Comparison of ENCODE assay signal across 1 cellular context in the genomic region with DNA sequence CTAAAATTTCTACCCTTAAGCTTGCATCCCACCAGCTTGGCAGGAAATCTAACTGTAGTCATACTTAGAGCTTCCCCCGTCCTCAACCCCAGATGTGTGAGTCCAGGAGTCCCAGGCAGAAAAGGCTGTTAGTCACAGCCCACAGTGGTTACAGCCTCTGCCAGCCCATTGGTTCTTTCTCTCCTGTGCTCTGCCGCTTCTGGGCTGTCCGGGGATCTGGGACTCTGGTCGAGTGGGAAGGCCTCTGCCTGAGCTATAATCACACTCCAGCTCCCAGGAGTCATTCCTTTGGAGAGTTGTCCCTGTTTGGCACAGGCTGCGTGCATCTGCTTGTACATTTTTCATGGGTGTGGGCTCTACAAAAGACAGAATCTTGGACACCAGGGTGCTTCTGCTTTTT.
TF ChIP-seq lines count a peak whose summit lies in the region.

No MANE protein-coding gene starts in this region.

TF ChIP-seq in IMR-90, 13 proteins besides CTCF, POLR2A, EP300 and RAD21 (continued from another document):
- TF ChIP-seq, protein P1, sequence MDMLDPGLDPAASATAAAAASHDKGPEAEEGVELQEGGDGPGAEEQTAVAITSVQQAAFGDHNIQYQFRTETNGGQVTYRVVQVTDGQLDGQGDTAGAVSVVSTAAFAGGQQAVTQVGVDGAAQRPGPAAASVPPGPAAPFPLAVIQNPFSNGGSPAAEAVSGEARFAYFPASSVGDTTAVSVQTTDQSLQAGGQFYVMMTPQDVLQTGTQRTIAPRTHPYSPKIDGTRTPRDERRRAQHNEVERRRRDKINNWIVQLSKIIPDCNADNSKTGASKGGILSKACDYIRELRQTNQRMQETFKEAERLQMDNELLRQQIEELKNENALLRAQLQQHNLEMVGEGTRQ (IDR thresholded peaks at IDR 0.05; ENCODE audit: low read depth, low read length) = no peak
- TF ChIP-seq RCOR1 (IDR thresholded peaks at IDR 0.05; ENCODE audit: insufficient replicate concordance, low read length) = no peak
- no peak for TF ChIP-seq CHD1 (IDR thresholded peaks at IDR 0.05; ENCODE audit: low read depth, low read length)
- TF ChIP-seq SMC3 (IDR thresholded peaks at IDR 0.05; ENCODE audit: low read depth, low read length) = no peak
- TF ChIP-seq MAZ (IDR thresholded peaks at IDR 0.05; ENCODE audit: borderline replicate concordance, low read depth, low read length) = no peak
- TF ChIP-seq MAFK (IDR thresholded peaks at IDR 0.05; ENCODE audit: low read depth, low read length) = no peak
- TF ChIP-seq MXI1 (IDR thresholded peaks at IDR 0.05; ENCODE audit: borderline replicate concordance, low read depth, low read length) = no peak
- TF ChIP-seq RFX5 (IDR thresholded peaks at IDR 0.05; ENCODE audit: low read depth, low read length) = no peak
- TF ChIP-seq, protein P2, sequence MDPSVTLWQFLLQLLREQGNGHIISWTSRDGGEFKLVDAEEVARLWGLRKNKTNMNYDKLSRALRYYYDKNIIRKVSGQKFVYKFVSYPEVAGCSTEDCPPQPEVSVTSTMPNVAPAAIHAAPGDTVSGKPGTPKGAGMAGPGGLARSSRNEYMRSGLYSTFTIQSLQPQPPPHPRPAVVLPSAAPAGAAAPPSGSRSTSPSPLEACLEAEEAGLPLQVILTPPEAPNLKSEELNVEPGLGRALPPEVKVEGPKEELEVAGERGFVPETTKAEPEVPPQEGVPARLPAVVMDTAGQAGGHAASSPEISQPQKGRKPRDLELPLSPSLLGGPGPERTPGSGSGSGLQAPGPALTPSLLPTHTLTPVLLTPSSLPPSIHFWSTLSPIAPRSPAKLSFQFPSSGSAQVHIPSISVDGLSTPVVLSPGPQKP (IDR thresholded peaks at IDR 0.05; ENCODE audit: borderline replicate concordance, low read depth, low read length) = no peak
- TF ChIP-seq BHLHE40 (IDR thresholded peaks at IDR 0.05; ENCODE audit: low read depth, low read length) = no peak
TF ChIP-seq in IMR-90: peak in this region for 0.
